Comparison of ENCODE assay signal across 10 cellular contexts in genomic region chr1:14969006-14969405, GRCh38.
DNase-seq lines count a peak whose midpoint lies in the region; TF ChIP-seq lines count a peak whose summit lies in the region.
"Had no signal": no experiment of that assay in that cellular context is flagged by ENCODE, and none has a peak within 500 bp of the region (broad histone marks: within the 10 kb centered on the region; RNA-seq: fewer than 3 reads in every experiment).

No MANE protein-coding gene starts in this region.

- no peak overlapping the region for H3K4me3 ChIP-seq in AG10803 (ENCODE audit: low read length)

- peak; percentile 23 for DNase-seq in AG10803 (ENCODE audit: low read depth)
- peak; percentile 5 for DNase-seq in SK-MEL-5 (ENCODE audit: low read depth, low spot score)
- peak; percentile 22 for DNase-seq in central memory CD4-positive, alpha-beta T cell
- DNase-seq in putamen (ENCODE audit: low spot score), result peak; percentile 33
- no peak for DNase-seq in NCI-H510A treated with DMSO at 0.1 percent for 48 hours (lab: John Stamatoyannopoulos, UW)
- DNase-seq in NCI-H774 (lab: John Stamatoyannopoulos, UW), result no peak
- DNase-seq in hippocampal formation (lab: John Stamatoyannopoulos, UW), result no peak
- no peak for DNase-seq in NOMO-1 (lab: John Stamatoyannopoulos, UW; ENCODE audit: unreplicated experiment in 2 of 2)
- DNase-seq: cortex of kidney, KG1 had no signal

- no peak for TF ChIP-seq CTCF in AG10803 (conservative IDR thresholded peaks at IDR 0.05; ENCODE audit: low read length)

- in situ Hi-C loops in SK-MEL-5 (cut with HindIII; ENCODE audit: low pct_unique_long_range_greater_than_20kb, low sequenced_read_pairs), result no loop called here

Comparison
In these comparisons a context has a peak if more than half of its experiments do, and no peak if none do; other contexts are left out.
1. DNase-seq: peak in AG10803 (single experiment), SK-MEL-5 (single experiment), central memory CD4-positive, alpha-beta T cell (single experiment) and putamen (single experiment); none in NCI-H510A treated with DMSO at 0.1 percent for 48 hours (single experiment), NCI-H774 (single experiment), hippocampal formation (0 of 2) and NOMO-1 (0 of 2).